35 cellular contexts compared by ENCODE assay signal in the genomic region with DNA sequence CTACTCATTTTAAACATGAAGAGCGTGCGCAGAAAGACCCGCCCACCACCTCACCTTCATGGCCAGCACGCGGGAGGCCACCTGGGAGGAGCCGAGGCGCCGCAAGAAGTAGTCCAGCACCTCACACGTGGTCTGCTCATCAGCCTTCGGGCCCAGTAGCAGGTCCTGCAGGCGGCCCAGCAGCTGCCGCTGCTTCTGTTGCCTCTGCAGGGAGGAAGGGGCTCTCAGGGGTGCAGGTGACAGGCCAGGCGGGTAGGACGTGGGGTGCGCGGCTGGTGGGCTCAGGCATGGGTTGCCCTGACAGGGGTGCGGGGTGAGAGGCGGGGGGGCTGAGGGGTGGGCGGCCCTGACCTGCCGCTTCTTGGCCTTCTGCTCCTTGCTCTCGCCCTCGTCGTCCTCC.
"Had no signal": no experiment of that assay in that cellular context is flagged by ENCODE, and none has a peak within 500 bp of the region (broad histone marks: within the 10 kb centered on the region; RNA-seq: fewer than 3 reads in every experiment).

No MANE protein-coding gene starts in this region.

- DNase-seq: Karpas-422, Kasumi-1, MG63, MM.1S, MV-4-11, NCI-H1048, NCI-H1092, NCI-H1092 treated with DMSO at 0.1 percent for 48 hours, NCI-H1105, NCI-H1105 treated with DMSO at 0.1 percent for 48 hours, NCI-H1417, NCI-H1417 treated with DMSO at 0.1 percent for 48 hours, NCI-H1436, NCI-H1436 treated with DMSO at 0.1 percent for 48 hours, NCI-H146, NCI-H1694, NCI-H1694 treated with DMSO at 0.1 percent for 48 hours, NCI-H187, NCI-H187 treated with DMSO at 0.1 percent for 48 hours, NCI-H1930, NCI-H2029, NCI-H2029 treated with DMSO at 0.1 percent for 48 hours, NCI-H2081, NCI-H2081 treated with DMSO at 0.1 percent for 48 hours, NCI-H2107, NCI-H2171, NCI-H2171 treated with DMSO at 0.1 percent for 48 hours, NCI-H2227 treated with DMSO at 0.1 percent for 48 hours, NCI-H226, NCI-H345, NCI-H446, NCI-H446 treated with DMSO at 0.1 percent for 48 hours, NCI-H510A, NCI-H510A treated with DMSO at 0.1 percent for 48 hours, NCI-H524 had no signal

- H3K9me3 ChIP-seq: MG63 had no signal

- H3K27me3 ChIP-seq: MG63 had no signal

- H3K4me3 ChIP-seq: MG63 had no signal
